10 cellular contexts compared by ENCODE assay signal in genomic region chr19:47020132-47020805, GRCh38. TPM values are rescaled to one million over a fixed set of nuclear protein-coding genes. Genes with fewer than 3 reads are reported as not detected.
DNase-seq lines count a peak whose midpoint lies in the region; ATAC-seq and TF ChIP-seq lines count a peak whose summit lies in the region.
"Had no signal": no experiment of that assay in that cellular context is flagged by ENCODE, and none has a peak within 500 bp of the region (broad histone marks: within the 10 kb centered on the region; RNA-seq: fewer than 3 reads in every experiment).

No MANE protein-coding gene starts in this region.

- peaks cover 35% of the 10 kb centered on the region for H3K27me3 ChIP-seq in PC-3 (ENCODE audit: low read length)
- H3K27me3 ChIP-seq in skeletal muscle satellite cell (ENCODE audit: control insufficient read depth, insufficient read depth, low read length), result peaks cover 48% of the 10 kb centered on the region
- peaks cover 31% of the 10 kb centered on the region for H3K27me3 ChIP-seq in thyroid gland

- no peaks in the 10 kb centered on the region for H3K36me3 ChIP-seq in ES-I3 (ENCODE audit: insufficient read depth, low read length)
- no peaks in the 10 kb centered on the region for H3K36me3 ChIP-seq in PC-3 (ENCODE audit: low read depth, low read length)
- H3K36me3 ChIP-seq in skeletal muscle satellite cell (ENCODE audit: insufficient read depth, low read length), result no peaks in the 10 kb centered on the region
- no peaks in the 10 kb centered on the region for H3K36me3 ChIP-seq in thyroid gland

- CTCF ChIA-PET in PC-3 (lab: Charles Lee), result no interaction called here

- no peaks in the 10 kb centered on the region for H3K79me2 ChIP-seq in PC-3 (ENCODE audit: low read length)
- H3K79me2 ChIP-seq: parathyroid adenoma had no signal

- no peaks in the 10 kb centered on the region for H4K20me1 ChIP-seq in PC-3 (ENCODE audit: low read length)

- TF ChIP-seq CTCF in PC-3 (conservative IDR thresholded peaks at IDR 0.05; ENCODE audit: low read depth, low read length) (no peak), fibroblast of pulmonary artery (IDR thresholded peaks at IDR 0.05; ENCODE audit: low read length, missing control alignments) (no peak), thyroid gland (IDR thresholded peaks at IDR 0.05) (no peak)

- 1 to 5% methylated on average over 13 to 49 of the region's 62 CpGs for WGBS in thyroid gland, 2 donors

- peak overlapping the region; percentile 27; the same call in 1 of the 2 replicates for H3K4me3 ChIP-seq in PC-3 (ENCODE audit: low read length)
- peak overlapping the region; percentile 29 for H3K4me3 ChIP-seq in fibroblast of pulmonary artery (replicated peaks; ENCODE audit: low read depth, low read length)
- peak overlapping the region; percentile 60 for H3K4me3 ChIP-seq in skeletal muscle satellite cell (ENCODE audit: low read length)
- H3K4me3 ChIP-seq in thyroid gland (replicated peaks in 1 of 3), result peak overlapping the region in 1 of 3 donors; percentile 12

- no peaks in the 10 kb centered on the region for H3F3A ChIP-seq in PC-3 (ENCODE audit: low read length, unreplicated experiment)

- intact Hi-C loops in PC-3 (cut with micrococcal nuclease) (no loop called here), thyroid gland (cut with DNase I) (loop anchor here (5.0 kb wide), 1 partner anchor 102 kb away; no protein-coding TSS in a partner anchor)

- no peak overlapping the region for H3K27ac ChIP-seq in PC-3 (ENCODE audit: low read length)
- no peak overlapping the region for H3K27ac ChIP-seq in thyroid gland
- H3K27ac ChIP-seq: parathyroid adenoma had no signal

- ATAC-seq in PC-3, result no peak
- no peak for ATAC-seq in GM21528 (IDR thresholded peaks at IDR 0.05; ENCODE audit: low FRiP score, unreplicated experiment)
- ATAC-seq in GM21360 (IDR thresholded peaks at IDR 0.05; ENCODE audit: unreplicated experiment), result no peak

- H3K9me3 ChIP-seq in ES-I3 (ENCODE audit: control insufficient read depth, insufficient read depth, low read length) (no peaks in the 10 kb centered on the region), PC-3 (ENCODE audit: low read length) (no peaks in the 10 kb centered on the region), skeletal muscle satellite cell (replicated peaks; ENCODE audit: low read length) (no peaks in the 10 kb centered on the region), thyroid gland (no peaks in the 10 kb centered on the region)

- no peaks in the 10 kb centered on the region; the same call in 1 of the 2 replicates for H3K4me1 ChIP-seq in ES-I3 (ENCODE audit: insufficient read depth, low read length)
- peaks cover 9% of the 10 kb centered on the region; the same call in 1 of the 2 replicates for H3K4me1 ChIP-seq in PC-3 (ENCODE audit: insufficient read depth, low read length)
- peaks cover 16% of the 10 kb centered on the region for H3K4me1 ChIP-seq in skeletal muscle satellite cell (ENCODE audit: control insufficient read depth, insufficient read depth, low read length)
- peaks cover 7 to 30% of the 10 kb centered on the region in 2 donors for H3K4me1 ChIP-seq in thyroid gland
- H3K4me1 ChIP-seq: parathyroid adenoma had no signal

- H3K4me2 ChIP-seq in PC-3 (ENCODE audit: low read length) (peak overlapping the region; percentile 49), skeletal muscle satellite cell (ENCODE audit: low read length) (peak overlapping the region; percentile 86)

- H2AFZ ChIP-seq in PC-3 (ENCODE audit: low read length), result no peak overlapping the region

- DNase-seq in PC-3 (no peak), fibroblast of pulmonary artery (ENCODE audit: low read depth) (no peak), thyroid gland (no peak)
- DNase-seq: activated naive CD4-positive, alpha-beta T cell treated with anti-CD3 and anti-CD28 coated beads, Interleukin-2, amount 10 ng/mL, durations not matched to agents 7 days and 5 days had no signal

- TF ChIP-seq POLR2A in thyroid gland (IDR thresholded peaks at IDR 0.05), result no peak

- BruUV-seq in PC-3 (replicated peaks; lab: Mats Ljungman, UMichigan), result no TSS peak

- POLR2A ChIA-PET in PC-3 (lab: Charles Lee; ENCODE audit: unreplicated experiment), result no interaction called here

- H3K9ac ChIP-seq in ES-I3 (ENCODE audit: low read depth, low read length) (peak overlapping the region; percentile 54; the same call in 1 of the 2 replicates), PC-3 (ENCODE audit: low read length) (no peak overlapping the region), skeletal muscle satellite cell (ENCODE audit: low read depth, low read length) (no peak overlapping the region)
- H3K9ac ChIP-seq: parathyroid adenoma had no signal

- H3K9me2 ChIP-seq in PC-3 (replicated peaks; ENCODE audit: low read length), result no peaks in the 10 kb centered on the region

RNA-seq across cellular contexts. Expression of gene NPAS1, which starts 0.6 kb away (rescaled TPM):
- total RNA-seq in PC-3 (2014; rRNA removed), result 1.1 and 1.6 TPM in 2 replicates
- 3.7 and 4.3 TPM in 2 replicates for total RNA-seq in skeletal muscle satellite cell (2012; rRNA removed)
- under 1 TPM in 2 of 4 donors, not detected in 2; 0.56 to 0.71 TPM for total RNA-seq in thyroid gland
- total RNA-seq: HT-29 had no signal

RNA-seq across cellular contexts. Expression of gene TMEM160, which starts 28.2 kb away (rescaled TPM):
- 121 and 125 TPM in 2 replicates for total RNA-seq in PC-3 (2014; rRNA removed)
- total RNA-seq in skeletal muscle satellite cell (2012; rRNA removed), result 23.8 and 28.4 TPM in 2 replicates
- total RNA-seq in thyroid gland, result 100 to 1,000 TPM in 1 of 4 donors, 10 to 100 TPM in 3; 45.1 to 100 (median 67.2) TPM
